Comparison of ENCODE assay signal across 32 cellular contexts in the genomic region with DNA sequence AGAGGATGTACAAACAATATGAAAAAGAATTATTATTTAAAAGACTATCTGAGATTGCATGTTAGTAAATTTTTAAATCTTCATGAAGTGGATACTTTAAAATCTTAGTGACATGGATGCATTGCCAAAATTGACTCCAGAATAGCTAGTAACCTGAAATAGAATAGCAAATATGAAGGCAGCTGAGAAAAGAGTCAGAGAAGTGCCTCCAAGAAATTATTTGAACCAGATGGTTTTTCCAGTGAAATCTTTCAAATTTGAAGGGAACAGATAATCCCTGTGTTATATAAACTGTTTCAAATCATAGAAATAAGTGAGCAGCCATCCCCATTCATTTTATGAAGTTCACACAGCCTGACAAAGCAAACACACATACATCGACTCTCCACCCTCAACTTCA.
"Had no signal": no experiment of that assay in that cellular context is flagged by ENCODE, and none has a peak within 500 bp of the region (broad histone marks: within the 10 kb centered on the region; RNA-seq: fewer than 3 reads in every experiment).

No MANE protein-coding gene starts in this region.

- H3K27ac ChIP-seq: adrenal gland, body of pancreas, coronary artery, heart right ventricle, WERI-Rb-1 had no signal

- H3K36me3 ChIP-seq: adrenal gland, esophagus squamous epithelium, gastroesophageal sphincter, heart right ventricle, WERI-Rb-1 had no signal

- ATAC-seq: activated CD4-positive, CD25-positive, alpha-beta regulatory T cell treated with anti-CD3 and anti-CD28 coated beads, Interleukin-2, amount 50 U/mL, for 24 hours; activated CD8-positive, alpha-beta T cell treated with anti-CD3 and anti-CD28 coated beads for 36 hours; activated T-cell treated with anti-CD3 and anti-CD28 coated beads, Interleukin-2, amount 50 U/mL, for 4 hours; activated T-helper 17 cell treated with anti-CD3 and anti-CD28 coated beads, Interleukin-2, amount 50 U/mL, for 72 hours; body of pancreas; effector memory CD8-positive, alpha-beta T cell; gastroesophageal sphincter; heart right ventricle; T-helper 17 cell had no signal

- DNase-seq: activated B cell treated with CpG ODN at 0.5 μM for 24 hours; activated CD4-positive, alpha-beta T cell treated with anti-CD3 and anti-CD28 coated beads for 48 hours; activated CD4-positive, alpha-beta T cell treated with anti-CD3 and anti-CD28 coated beads, Interleukin-2, amount 50 U/mL, for 1 hour; activated CD4-positive, alpha-beta T cell treated with anti-CD3 and anti-CD28 coated beads, Interleukin-2, amount 50 U/mL, for 48 hours; activated CD8-positive, alpha-beta memory T cell treated with anti-CD3 and anti-CD28 coated beads for 24 hours; activated CD8-positive, alpha-beta T cell treated with anti-CD3 and anti-CD28 coated beads for 36 hours; activated effector memory CD4-positive, alpha-beta T cell treated with Interleukin-2 at 50 U/mL for 16 hours; activated gamma-delta T cell treated with Interleukin-2 at 50 U/mL for 16 hours; activated naive CD4-positive, alpha-beta T cell treated with anti-CD3 and anti-CD28 coated beads, Interleukin-2, amount 50 U/mL, for 16 hours; activated naive CD4-positive, alpha-beta T cell treated with Interleukin-2 at 50 U/mL for 16 hours; activated T-cell treated with anti-CD3 and anti-CD28 coated beads, Interleukin-2, amount 50 U/mL, for 4 hours; adrenal gland; amygdala; aorta; body of pancreas; central memory CD4-positive, alpha-beta T cell; cerebellar nuclear complex; dermis blood vessel endothelial cell; effector CD4-positive, alpha-beta T cell; effector memory CD8-positive, alpha-beta T cell; erythroblast; esophagus squamous epithelium; foreskin melanocyte; heart right ventricle; T-helper 1 cell; T-helper 17 cell; T1000; WERI-Rb-1 had no signal

- H3K4me3 ChIP-seq: adrenal gland, body of pancreas, coronary artery, esophagus squamous epithelium, gastroesophageal sphincter, heart right ventricle had no signal

- H3K9me3 ChIP-seq: adrenal gland, body of pancreas, esophagus squamous epithelium, gastroesophageal sphincter, heart right ventricle had no signal

- H3K27me3 ChIP-seq: adrenal gland, body of pancreas, esophagus squamous epithelium, gastroesophageal sphincter, heart right ventricle had no signal

- H3K4me1 ChIP-seq: body of pancreas had no signal
